In genomic region chr2:36809046-36809445, GRCh38 we compare ENCODE assay signal across 21 cellular contexts.
DNase-seq lines count a peak whose midpoint lies in the region; ATAC-seq and TF ChIP-seq lines count a peak whose summit lies in the region.
"Had no signal": no experiment of that assay in that cellular context is flagged by ENCODE, and none has a peak within 500 bp of the region (broad histone marks: within the 10 kb centered on the region; RNA-seq: fewer than 3 reads in every experiment).

No MANE protein-coding gene starts in this region.

- no peak for TF ChIP-seq CTCF in esophagus muscularis mucosa (IDR thresholded peaks at IDR 0.05)
- no peak for TF ChIP-seq CTCF in testis (IDR thresholded peaks at IDR 0.05)
- no peak for TF ChIP-seq CTCF in ascending aorta (IDR thresholded peaks at IDR 0.05)
- no peak for TF ChIP-seq CTCF in PC-9 (conservative IDR thresholded peaks at IDR 0.05)

- POLR2A ChIA-PET in PC-9 (lab: Charles Lee; ENCODE audit: unreplicated experiment), result no interaction called here

- no peak for ATAC-seq in SK-N-SH treated with all-trans-retinoic acid at 6 μM for 48 hours
- ATAC-seq: CD8-positive, alpha-beta T cell; GM12878 had no signal

- H3K79me2 ChIP-seq in PC-9 (ENCODE audit: low read depth), result no peaks in the 10 kb centered on the region

- H3K9me2 ChIP-seq in PC-9 (ENCODE audit: insufficient read depth), result no peaks in the 10 kb centered on the region

- WGBS in esophagus muscularis mucosa, result 91% methylated on average over 3 of the region's 3 CpGs
- WGBS in testis, 2 donors, result 81 to 88% methylated on average over 3 of the region's 3 CpGs

- H3K4me2 ChIP-seq in PC-9, result no peak overlapping the region
- H3K4me2 ChIP-seq: BLaER1 had no signal

- H3K9me3 ChIP-seq in esophagus muscularis mucosa (no peaks in the 10 kb centered on the region), testis (no peaks in the 10 kb centered on the region), ascending aorta (no peaks in the 10 kb centered on the region), PC-9 (ENCODE audit: insufficient read depth, low read depth) (no peaks in the 10 kb centered on the region)
- H3K9me3 ChIP-seq: Caco-2 had no signal

- BruUV-seq in PC-9 (replicated peaks; lab: Mats Ljungman, UMichigan), result no TSS peak

- H2AFZ ChIP-seq in PC-9, result no peak overlapping the region
- H2AFZ ChIP-seq: GM23248 had no signal

- no peak overlapping the region for H3K4me3 ChIP-seq in esophagus muscularis mucosa
- H3K4me3 ChIP-seq in testis, result no peak overlapping the region
- no peak overlapping the region for H3K4me3 ChIP-seq in ascending aorta
- no peak overlapping the region for H3K4me3 ChIP-seq in PC-9
- H3K4me3 ChIP-seq: BLaER1, GM12878, GM23248 had no signal

- no peak for TF ChIP-seq POLR2A in esophagus muscularis mucosa (IDR thresholded peaks at IDR 0.05; ENCODE audit: low read depth)
- no peak for TF ChIP-seq POLR2A in testis (IDR thresholded peaks at IDR 0.05)

- TF ChIP-seq EP300 in esophagus muscularis mucosa (IDR thresholded peaks at IDR 0.05), result no peak

- no peak overlapping the region for H3K27ac ChIP-seq in esophagus muscularis mucosa (replicated peaks in 1 of 4)
- H3K27ac ChIP-seq in testis, result no peak overlapping the region
- no peak overlapping the region for H3K27ac ChIP-seq in ascending aorta
- H3K27ac ChIP-seq in PC-9, result no peak overlapping the region
- H3K27ac ChIP-seq: 22Rv1, BLaER1, C4-2B, GM23248 had no signal

- intact Hi-C loops in esophagus muscularis mucosa (cut with DNase I) (no loop called here), testis (cut with DNase I; ENCODE audit: low total_unique reads) (no loop called here), ascending aorta (cut with DNase I) (no loop called here), PC-9 (cut with micrococcal nuclease; ENCODE audit: unreplicated experiment) (no loop called here)

- peaks cover 0 to 6% (median 0%) of the 10 kb centered on the region in 4 donors for H3K27me3 ChIP-seq in esophagus muscularis mucosa
- H3K27me3 ChIP-seq in testis, result no peaks in the 10 kb centered on the region
- H3K27me3 ChIP-seq in ascending aorta, result no peaks in the 10 kb centered on the region
- no peaks in the 10 kb centered on the region for H3K27me3 ChIP-seq in PC-9 (ENCODE audit: insufficient read depth, low read depth)
- H3K27me3 ChIP-seq: BLaER1 had no signal

- no peaks in the 10 kb centered on the region for H4K20me1 ChIP-seq in PC-9 (ENCODE audit: insufficient read depth)
- H4K20me1 ChIP-seq: BLaER1 had no signal

- DNase-seq in Daoy (ENCODE audit: low read depth) (peak; percentile 15), ELR (ENCODE audit: low read depth) (peak; percentile 76), RPMI7951 (ENCODE audit: low read depth) (peak; percentile 28), esophagus muscularis mucosa (ENCODE audit: extremely low spot score) (peak; percentile 74), testis (no peak), ascending aorta (ENCODE audit: low spot score in 2 of 2) (no peak), PC-9 (no peak)
- DNase-seq: Caco-2; CD4-positive, CD25-positive, alpha-beta regulatory T cell; DMS153; DND-41; GDM1; GM23248; H7; HCEC 1CT had no signal

- no peaks in the 10 kb centered on the region for H3K4me1 ChIP-seq in esophagus muscularis mucosa
- no peaks in the 10 kb centered on the region for H3K4me1 ChIP-seq in testis
- no peaks in the 10 kb centered on the region for H3K4me1 ChIP-seq in ascending aorta
- H3K4me1 ChIP-seq in PC-9 (replicated peaks; ENCODE audit: insufficient read depth), result 0 out of 2 replicates have a peak, but pooled peaks cover 7% of the 10 kb centered on the region
- H3K4me1 ChIP-seq: Caco-2 had no signal

- CTCF ChIA-PET in PC-9 (lab: Charles Lee), result no interaction called here

- no peaks in the 10 kb centered on the region for H3F3A ChIP-seq in PC-9 (ENCODE audit: insufficient read depth, low read depth)

- no peaks in the 10 kb centered on the region for H3K36me3 ChIP-seq in esophagus muscularis mucosa
- H3K36me3 ChIP-seq in testis (ENCODE audit: low read depth, missing control alignments), result no peaks in the 10 kb centered on the region
- no peaks in the 10 kb centered on the region for H3K36me3 ChIP-seq in ascending aorta
- H3K36me3 ChIP-seq in PC-9 (ENCODE audit: low read depth), result no peaks in the 10 kb centered on the region
- H3K36me3 ChIP-seq: BLaER1 had no signal

TF ChIP-seq in SK-N-SH treated with all-trans-retinoic acid at 6 μM for 48 hours, 23 proteins besides CTCF, POLR2A, EP300 and RAD21:
- no peak for TF ChIP-seq CSDC2 (CRISPR knock-in tag; IDR thresholded peaks at IDR 0.05)
- no peak for TF ChIP-seq ZNF70 (CRISPR knock-in tag; IDR thresholded peaks at IDR 0.05)

Comparison
In these comparisons a context has a peak if more than half of its experiments do, and no peak if none do; other contexts are left out.
1. DNase-seq: peak in Daoy (single experiment), ELR (single experiment), RPMI7951 (single experiment) and esophagus muscularis mucosa (single experiment); none in testis (single experiment), ascending aorta (0 of 2) and PC-9 (0 of 2).